Comparison of ENCODE assay signal across 1 cellular context in genomic region chr12:68804654-68805591, GRCh38.
A peak's percentile ranks its signal among the peaks of the same experiment; 100 is the strongest.
TF ChIP-seq lines count a peak whose summit lies in the region.

No MANE protein-coding gene starts in this region.

TF ChIP-seq in HepG2, 621 proteins besides CTCF, POLR2A, EP300 and RAD21 (continued from another document and continues in another):
- TF ChIP-seq HNF1A (IDR thresholded peaks at IDR 0.05; ENCODE audit: low read depth): 0 out of 2 replicates have a peak, but pooled peaks have one; percentile 34
- peak; percentile 80 for TF ChIP-seq HNF1A (CRISPR knock-in tag; IDR thresholded peaks at IDR 0.05; ENCODE audit: borderline replicate concordance)
- peak; percentile 89 for TF ChIP-seq ZNF281 (CRISPR knock-in tag; IDR thresholded peaks at IDR 0.05; ENCODE audit: borderline replicate concordance)
- peak; percentile 40; the same call in 1 of the 2 replicates for TF ChIP-seq ZNF441 (CRISPR knock-in tag; IDR thresholded peaks at IDR 0.05; ENCODE audit: borderline replicate concordance)
- TF ChIP-seq DNMT3B (CRISPR knock-in tag; conservative IDR thresholded peaks at IDR 0.05): peak; percentile 84; the same call in 1 of the 2 replicates
- TF ChIP-seq MXI1 (IDR thresholded peaks at IDR 0.05; ENCODE audit: borderline replicate concordance, low read depth, low read length): peak; percentile 41; the same call in 1 of the 3 replicates
- TF ChIP-seq HOXD1 (CRISPR knock-in tag; IDR thresholded peaks at IDR 0.05): no peak
- 0 out of 2 replicates have a peak, but pooled peaks have one; percentile 63 for TF ChIP-seq ZNF276 (CRISPR knock-in tag; IDR thresholded peaks at IDR 0.05; ENCODE audit: low read depth)
- no peak for TF ChIP-seq ZKSCAN1 (IDR thresholded peaks at IDR 0.05; ENCODE audit: low read length)
- no peak for TF ChIP-seq ATF7-NPFF (CRISPR knock-in tag; IDR thresholded peaks at IDR 0.05; ENCODE audit: low read depth)
- peak; percentile 58 for TF ChIP-seq ZNF512B (CRISPR knock-in tag; IDR thresholded peaks at IDR 0.05; ENCODE audit: borderline replicate concordance)
- peak; percentile 77 for TF ChIP-seq RBFOX2 (IDR thresholded peaks at IDR 0.05; ENCODE audit: low read depth, low read length)
- TF ChIP-seq BRD4 (CRISPR knock-in tag; IDR thresholded peaks at IDR 0.05): peak; percentile 66; the same call in 1 of the 2 replicates
- no peak for TF ChIP-seq TRIM22 (IDR thresholded peaks at IDR 0.05)
- no peak for TF ChIP-seq RFXAP (CRISPR knock-in tag; IDR thresholded peaks at IDR 0.05; ENCODE audit: borderline replicate concordance)
- no peak for TF ChIP-seq SNAI1 (CRISPR knock-in tag; IDR thresholded peaks at IDR 0.05; ENCODE audit: borderline replicate concordance)
- TF ChIP-seq PCBP1 (IDR thresholded peaks at IDR 0.05; ENCODE audit: borderline replicate concordance, low read depth, low read length): no peak
- peak; percentile 81 for TF ChIP-seq YEATS4 (CRISPR knock-in tag; IDR thresholded peaks at IDR 0.05; ENCODE audit: borderline replicate concordance)
- TF ChIP-seq SATB2 (CRISPR knock-in tag; IDR thresholded peaks at IDR 0.05): no peak
- TF ChIP-seq ZNF879 (CRISPR knock-in tag; IDR thresholded peaks at IDR 0.05): 0 out of 2 replicates have a peak, but pooled peaks have one; percentile 58
- TF ChIP-seq MAFG (CRISPR knock-in tag; IDR thresholded peaks at IDR 0.05): no peak
- TF ChIP-seq HDAC2 (CRISPR knock-in tag; IDR thresholded peaks at IDR 0.05): peak; percentile 81
- peak; percentile 92 for TF ChIP-seq HBP1 (CRISPR knock-in tag; IDR thresholded peaks at IDR 0.05; ENCODE audit: low read depth)
- no peak for TF ChIP-seq THAP8 (CRISPR knock-in tag; IDR thresholded peaks at IDR 0.05; ENCODE audit: borderline replicate concordance)
- peak; percentile 79; the same call in 1 of the 2 replicates for TF ChIP-seq ZNF546 (CRISPR knock-in tag; conservative IDR thresholded peaks at IDR 0.05)
- TF ChIP-seq ZNF737 (CRISPR knock-in tag; IDR thresholded peaks at IDR 0.05; ENCODE audit: borderline replicate concordance): 0 out of 2 replicates have a peak, but pooled peaks have one; percentile 65
- peak; percentile 88 for TF ChIP-seq MTERF4 (CRISPR knock-in tag; IDR thresholded peaks at IDR 0.05)
- no peak for TF ChIP-seq LCORL (IDR thresholded peaks at IDR 0.05)
- peak; percentile 64 for TF ChIP-seq LCORL (CRISPR knock-in tag; IDR thresholded peaks at IDR 0.05)
- TF ChIP-seq HOXA3 (CRISPR knock-in tag; IDR thresholded peaks at IDR 0.05): peak; percentile 87
- TF ChIP-seq ZNF646 (CRISPR knock-in tag; IDR thresholded peaks at IDR 0.05): no peak
- no peak for TF ChIP-seq RARG (CRISPR knock-in tag; IDR thresholded peaks at IDR 0.05; ENCODE audit: low read depth)
- TF ChIP-seq FOXK1 (CRISPR knock-in tag; IDR thresholded peaks at IDR 0.05; ENCODE audit: borderline replicate concordance, low read depth): no peak; the same call in 1 of the 2 replicates
